ENCODE assay signal across 8 cellular contexts in the genomic region with DNA sequence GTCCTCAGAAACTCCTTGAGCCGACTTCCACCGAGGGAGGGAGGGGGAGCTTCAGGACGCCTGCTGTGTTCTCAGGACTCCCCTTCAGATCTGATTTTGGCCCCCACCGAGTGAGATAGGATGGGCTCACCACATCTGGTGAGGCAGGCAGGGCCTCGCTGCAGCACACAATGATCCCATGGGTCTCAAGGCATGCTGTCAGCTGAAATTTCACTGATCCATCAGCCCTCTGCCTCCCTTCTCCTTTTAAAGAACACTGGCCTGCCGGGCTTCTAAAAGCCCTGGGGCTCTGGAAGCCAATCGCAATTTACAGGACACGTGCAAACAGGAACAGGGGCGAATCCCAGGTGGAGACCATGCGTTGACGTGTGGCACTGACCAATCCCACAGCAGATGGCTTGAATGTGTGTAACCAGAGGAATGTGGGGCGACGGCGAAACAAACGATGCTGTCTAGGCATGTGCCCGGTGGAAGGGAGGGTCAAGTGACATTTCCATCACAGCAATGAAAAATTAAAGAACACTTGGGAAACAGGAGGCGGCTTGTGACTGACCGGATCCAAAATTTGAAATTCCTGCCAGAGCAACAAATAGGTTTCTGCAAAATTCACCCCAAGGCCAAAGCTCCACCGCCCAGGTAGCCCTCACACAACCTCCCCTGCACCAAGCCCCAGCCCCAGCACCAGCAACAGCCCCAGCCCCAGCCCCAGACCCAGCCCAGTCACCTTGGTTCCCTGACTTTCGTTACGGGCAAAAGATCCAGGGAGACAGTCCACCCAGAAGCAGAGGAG.
DNase-seq lines count a peak whose midpoint lies in the region; ATAC-seq and TF ChIP-seq lines count a peak whose summit lies in the region.

No MANE protein-coding gene starts in this region.

- intact Hi-C loops in activated CD4-positive, alpha-beta T cell treated with anti-CD3 and anti-CD28 coated beads for 36 hours (cut with DNase I, micrococcal nuclease), result no loop called here

- H3K27ac Mint-ChIP-seq in activated CD4-positive, alpha-beta T cell treated with anti-CD3 and anti-CD28 coated beads for 36 hours, result no peak overlapping the region
- no peak overlapping the region for H3K27ac Mint-ChIP-seq in WTC11
- peak overlapping the region in 3 of 6 donors; percentile 38 to 90 (median 72) for H3K27ac Mint-ChIP-seq in immature natural killer cell

- H3K27me3 Mint-ChIP-seq in activated CD4-positive, alpha-beta T cell treated with anti-CD3 and anti-CD28 coated beads for 36 hours, result peaks cover 75% of the 10 kb centered on the region
- H3K27me3 Mint-ChIP-seq in WTC11 (ENCODE audit: low read depth) (peaks cover 100% of the 10 kb centered on the region), immature natural killer cell (ENCODE audit: low read depth in 3 of 3) (peaks cover 35 to 60% (median 58%) of the 10 kb centered on the region in 3 donors)

- DNase-seq in activated CD4-positive, alpha-beta T cell treated with anti-CD3 and anti-CD28 coated beads for 36 hours, result no peak
- DNase-seq in activated CD4-positive, alpha-beta T cell treated with anti-CD3 and anti-CD28 coated beads for 4 hours, result no peak
- DNase-seq in WTC11 (ENCODE audit: low spot score) (no peak), immature natural killer cell (no peak), suprapubic skin (ENCODE audit: low spot score in 2 of 2) (peak in 1 of 2 donors; percentile 93), GOT3 (lab: John Stamatoyannopoulos, UW) (no peak), putamen (ENCODE audit: low spot score) (no peak), germinal center (ENCODE audit: low spot score) (no peak)

- CTCF ChIA-PET in activated CD4-positive, alpha-beta T cell treated with anti-CD3 and anti-CD28 coated beads for 36 hours (lab: Charles Lee), result no interaction called here
- CTCF ChIA-PET in WTC11 (lab: Charles Lee), result no interaction called here

- 48% methylated on average over 14 of the region's 21 CpGs for whole genome bisulfite sequencing in suprapubic skin

- no peaks in the 10 kb centered on the region for H3K36me3 Mint-ChIP-seq in activated CD4-positive, alpha-beta T cell treated with anti-CD3 and anti-CD28 coated beads for 36 hours (ENCODE audit: low read depth)
- H3K36me3 Mint-ChIP-seq in WTC11, result no peaks in the 10 kb centered on the region
- peaks cover 0 to 4% (median 0%) of the 10 kb centered on the region in 3 donors for H3K36me3 Mint-ChIP-seq in immature natural killer cell

- ATAC-seq in activated CD4-positive, alpha-beta T cell treated with anti-CD3 and anti-CD28 coated beads for 36 hours, result no peak
- ATAC-seq in WTC11, result no peak; the same call in 1 of the 2 replicates

- H3K4me1 Mint-ChIP-seq in activated CD4-positive, alpha-beta T cell treated with anti-CD3 and anti-CD28 coated beads for 36 hours, result peaks cover 53% of the 10 kb centered on the region
- H3K4me1 Mint-ChIP-seq in WTC11 (peaks cover 39% of the 10 kb centered on the region), immature natural killer cell (peaks cover 89 to 93% of the 10 kb centered on the region in 2 donors)

- H3K27me3 ChIP-seq in suprapubic skin, result peaks cover 49% of the 10 kb centered on the region

- H3K27ac ChIP-seq in suprapubic skin, result no peak overlapping the region

- H3K9me3 Mint-ChIP-seq in activated CD4-positive, alpha-beta T cell treated with anti-CD3 and anti-CD28 coated beads for 36 hours (ENCODE audit: low read depth), result no peaks in the 10 kb centered on the region
- H3K9me3 Mint-ChIP-seq in WTC11 (no peaks in the 10 kb centered on the region), immature natural killer cell (peaks cover 0 to 4% (median under 1%) of the 10 kb centered on the region in 6 donors)

- TF ChIP-seq CTCF in WTC11 (IDR thresholded peaks at IDR 0.05) (no peak), suprapubic skin (IDR thresholded peaks at IDR 0.05) (no peak)

- H3K4me3 ChIP-seq in suprapubic skin, result peak overlapping the region; percentile 52

- no peak for TF ChIP-seq EP300 in suprapubic skin (IDR thresholded peaks at IDR 0.05)

- no peaks in the 10 kb centered on the region for H3K9me3 ChIP-seq in suprapubic skin

- no peak for TF ChIP-seq POLR2A in suprapubic skin (IDR thresholded peaks at IDR 0.05)

- peaks cover 69% of the 10 kb centered on the region for H3K4me1 ChIP-seq in suprapubic skin

- POLR2A ChIA-PET in activated CD4-positive, alpha-beta T cell treated with anti-CD3 and anti-CD28 coated beads for 36 hours (lab: Charles Lee), result no interaction called here
- POLR2A ChIA-PET in WTC11 (lab: Charles Lee), result no interaction called here

- H3K4me3 Mint-ChIP-seq in activated CD4-positive, alpha-beta T cell treated with anti-CD3 and anti-CD28 coated beads for 36 hours, result peak overlapping the region; percentile 52
- H3K4me3 Mint-ChIP-seq in WTC11, result peak overlapping the region; percentile 77
- peak overlapping the region; percentile 85 to 98 (median 90) for H3K4me3 Mint-ChIP-seq in immature natural killer cell

- no peaks in the 10 kb centered on the region for H3K36me3 ChIP-seq in suprapubic skin

TF ChIP-seq in WTC11, 78 proteins besides CTCF, POLR2A, EP300 and RAD21 (continues in another document):
- TF ChIP-seq, protein P1, sequence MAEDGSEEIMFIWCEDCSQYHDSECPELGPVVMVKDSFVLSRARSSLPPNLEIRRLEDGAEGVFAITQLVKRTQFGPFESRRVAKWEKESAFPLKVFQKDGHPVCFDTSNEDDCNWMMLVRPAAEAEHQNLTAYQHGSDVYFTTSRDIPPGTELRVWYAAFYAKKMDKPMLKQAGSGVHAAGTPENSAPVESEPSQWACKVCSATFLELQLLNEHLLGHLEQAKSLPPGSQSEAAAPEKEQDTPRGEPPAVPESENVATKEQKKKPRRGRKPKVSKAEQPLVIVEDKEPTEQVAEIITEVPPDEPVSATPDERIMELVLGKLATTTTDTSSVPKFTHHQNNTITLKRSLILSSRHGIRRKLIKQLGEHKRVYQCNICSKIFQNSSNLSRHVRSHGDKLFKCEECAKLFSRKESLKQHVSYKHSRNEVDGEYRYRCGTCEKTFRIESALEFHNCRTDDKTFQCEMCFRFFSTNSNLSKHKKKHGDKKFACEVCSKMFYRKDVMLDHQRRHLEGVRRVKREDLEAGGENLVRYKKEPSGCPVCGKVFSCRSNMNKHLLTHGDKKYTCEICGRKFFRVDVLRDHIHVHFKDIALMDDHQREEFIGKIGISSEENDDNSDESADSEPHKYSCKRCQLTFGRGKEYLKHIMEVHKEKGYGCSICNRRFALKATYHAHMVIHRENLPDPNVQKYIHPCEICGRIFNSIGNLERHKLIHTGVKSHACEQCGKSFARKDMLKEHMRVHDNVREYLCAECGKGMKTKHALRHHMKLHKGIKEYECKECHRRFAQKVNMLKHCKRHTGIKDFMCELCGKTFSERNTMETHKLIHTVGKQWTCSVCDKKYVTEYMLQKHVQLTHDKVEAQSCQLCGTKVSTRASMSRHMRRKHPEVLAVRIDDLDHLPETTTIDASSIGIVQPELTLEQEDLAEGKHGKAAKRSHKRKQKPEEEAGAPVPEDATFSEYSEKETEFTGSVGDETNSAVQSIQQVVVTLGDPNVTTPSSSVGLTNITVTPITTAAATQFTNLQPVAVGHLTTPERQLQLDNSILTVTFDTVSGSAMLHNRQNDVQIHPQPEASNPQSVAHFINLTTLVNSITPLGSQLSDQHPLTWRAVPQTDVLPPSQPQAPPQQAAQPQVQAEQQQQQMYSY (CRISPR knock-in tag; IDR thresholded peaks at IDR 0.05), result no peak
- TF ChIP-seq NFYB (CRISPR knock-in tag; conservative IDR thresholded peaks at IDR 0.05; ENCODE audit: low read depth) (no peak; the same call in 1 of the 2 replicates), ZNF138 (CRISPR knock-in tag; conservative IDR thresholded peaks at IDR 0.05) (no peak), FOXP1 (CRISPR knock-in tag; IDR thresholded peaks at IDR 0.05; ENCODE audit: borderline replicate concordance) (no peak), ZNF423 (CRISPR knock-in tag; IDR thresholded peaks at IDR 0.05) (no peak)
- TF ChIP-seq, protein P2, sequence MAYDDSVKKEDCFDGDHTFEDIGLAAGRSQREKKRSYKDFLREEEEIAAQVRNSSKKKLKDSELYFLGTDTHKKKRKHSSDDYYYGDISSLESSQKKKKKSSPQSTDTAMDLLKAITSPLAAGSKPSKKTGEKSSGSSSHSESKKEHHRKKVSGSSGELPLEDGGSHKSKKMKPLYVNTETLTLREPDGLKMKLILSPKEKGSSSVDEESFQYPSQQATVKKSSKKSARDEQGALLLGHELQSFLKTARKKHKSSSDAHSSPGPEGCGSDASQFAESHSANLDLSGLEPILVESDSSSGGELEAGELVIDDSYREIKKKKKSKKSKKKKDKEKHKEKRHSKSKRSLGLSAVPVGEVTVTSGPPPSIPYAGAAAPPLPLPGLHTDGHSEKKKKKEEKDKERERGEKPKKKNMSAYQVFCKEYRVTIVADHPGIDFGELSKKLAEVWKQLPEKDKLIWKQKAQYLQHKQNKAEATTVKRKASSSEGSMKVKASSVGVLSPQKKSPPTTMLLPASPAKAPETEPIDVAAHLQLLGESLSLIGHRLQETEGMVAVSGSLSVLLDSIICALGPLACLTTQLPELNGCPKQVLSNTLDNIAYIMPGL (CRISPR knock-in tag; IDR thresholded peaks at IDR 0.05), result no peak
- TF ChIP-seq, protein P3, sequence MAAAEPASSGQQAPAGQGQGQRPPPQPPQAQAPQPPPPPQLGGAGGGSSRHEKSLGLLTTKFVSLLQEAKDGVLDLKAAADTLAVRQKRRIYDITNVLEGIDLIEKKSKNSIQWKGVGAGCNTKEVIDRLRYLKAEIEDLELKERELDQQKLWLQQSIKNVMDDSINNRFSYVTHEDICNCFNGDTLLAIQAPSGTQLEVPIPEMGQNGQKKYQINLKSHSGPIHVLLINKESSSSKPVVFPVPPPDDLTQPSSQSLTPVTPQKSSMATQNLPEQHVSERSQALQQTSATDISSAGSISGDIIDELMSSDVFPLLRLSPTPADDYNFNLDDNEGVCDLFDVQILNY (CRISPR knock-in tag; IDR thresholded peaks at IDR 0.05), result no peak
- TF ChIP-seq, protein P4, sequence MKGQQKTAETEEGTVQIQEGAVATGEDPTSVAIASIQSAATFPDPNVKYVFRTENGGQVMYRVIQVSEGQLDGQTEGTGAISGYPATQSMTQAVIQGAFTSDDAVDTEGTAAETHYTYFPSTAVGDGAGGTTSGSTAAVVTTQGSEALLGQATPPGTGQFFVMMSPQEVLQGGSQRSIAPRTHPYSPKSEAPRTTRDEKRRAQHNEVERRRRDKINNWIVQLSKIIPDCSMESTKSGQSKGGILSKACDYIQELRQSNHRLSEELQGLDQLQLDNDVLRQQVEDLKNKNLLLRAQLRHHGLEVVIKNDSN (CRISPR knock-in tag; IDR thresholded peaks at IDR 0.05), result no peak
- TF ChIP-seq, protein P5, sequence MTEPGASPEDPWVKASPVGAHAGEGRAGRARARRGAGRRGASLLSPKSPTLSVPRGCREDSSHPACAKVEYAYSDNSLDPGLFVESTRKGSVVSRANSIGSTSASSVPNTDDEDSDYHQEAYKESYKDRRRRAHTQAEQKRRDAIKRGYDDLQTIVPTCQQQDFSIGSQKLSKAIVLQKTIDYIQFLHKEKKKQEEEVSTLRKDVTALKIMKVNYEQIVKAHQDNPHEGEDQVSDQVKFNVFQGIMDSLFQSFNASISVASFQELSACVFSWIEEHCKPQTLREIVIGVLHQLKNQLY (CRISPR knock-in tag; IDR thresholded peaks at IDR 0.05), result no peak
